ENCODE assay signal across 19 cellular contexts in genomic region chr11:75793966-75794365, GRCh38. TPM values are rescaled to one million over a fixed set of nuclear protein-coding genes. Genes with fewer than 3 reads are reported as not detected.
DNase-seq lines count a peak whose midpoint lies in the region; FAIRE-seq and TF ChIP-seq lines count a peak whose summit lies in the region.
"Had no signal": no experiment of that assay in that cellular context is flagged by ENCODE, and none has a peak within 500 bp of the region (broad histone marks: within the 10 kb centered on the region; RNA-seq: fewer than 3 reads in every experiment).

No MANE protein-coding gene starts in this region.

- peaks cover 24% of the 10 kb centered on the region; the same call in 1 of the 2 replicates for H3F3A ChIP-seq in PC-9 (ENCODE audit: insufficient read depth, low read depth)

- no peaks in the 10 kb centered on the region for H3K79me2 ChIP-seq in PC-9 (ENCODE audit: low read depth)

- TF ChIP-seq CTCF in bronchial epithelial cell (IDR thresholded peaks at IDR 0.05; ENCODE audit: insufficient read depth, low read length, severe bottlenecking) (no peak), PC-9 (conservative IDR thresholded peaks at IDR 0.05) (no peak)

- H4K20me1 ChIP-seq in PC-9 (ENCODE audit: insufficient read depth), result no peaks in the 10 kb centered on the region

- intact Hi-C loops in posterior vena cava (cut with DNase I), result loop anchor here in 1 of 2 donors (5.0 to 10.0 kb wide), 2 partner anchors 531 to 1312 kb away; no protein-coding TSS in a partner anchor
- intact Hi-C loops in PC-9 (cut with micrococcal nuclease; ENCODE audit: unreplicated experiment), result no loop called here

- CTCF ChIA-PET in PC-9 (lab: Charles Lee), result no interaction called here

- H3K4me1 ChIP-seq in PC-9 (replicated peaks; ENCODE audit: insufficient read depth), result peaks cover 60% of the 10 kb centered on the region

- no peaks in the 10 kb centered on the region for H3K9me2 ChIP-seq in PC-9 (ENCODE audit: insufficient read depth)
- H3K9me2 ChIP-seq: SK-N-SH had no signal

- H3K9me3 ChIP-seq in PC-9 (ENCODE audit: insufficient read depth, low read depth), result no peaks in the 10 kb centered on the region
- H3K9me3 ChIP-seq: SK-N-SH had no signal

- POLR2A ChIA-PET in PC-9 (lab: Charles Lee; ENCODE audit: unreplicated experiment), result interaction anchor here (0.8 kb wide), 1 partner anchor 209 kb away, joined by 50 read pairs; no protein-coding TSS in a partner anchor

- H3K36me3 ChIP-seq in bronchial epithelial cell (ENCODE audit: control insufficient read depth, insufficient read depth, low read length), result peaks cover 2% of the 10 kb centered on the region
- H3K36me3 ChIP-seq in PC-9 (ENCODE audit: low read depth), result no peaks in the 10 kb centered on the region

- peak; percentile 7 for FAIRE-seq in bronchial epithelial cell (lab: Jason Lieb, UNC)
- FAIRE-seq: G401.6, GM12891, GM19239 had no signal

- H3K27ac ChIP-seq in PC-9, result no peak overlapping the region

- H3K4me3 ChIP-seq in bronchial epithelial cell (ENCODE audit: low read depth, low read length), result no peak overlapping the region
- H3K4me3 ChIP-seq in PC-9, result no peak overlapping the region

- H3K27me3 ChIP-seq in bronchial epithelial cell (ENCODE audit: control insufficient read depth, insufficient read depth, low read length) (no peaks in the 10 kb centered on the region), PC-9 (ENCODE audit: insufficient read depth, low read depth) (no peaks in the 10 kb centered on the region)

- H3K4me2 ChIP-seq in PC-9, result no peak overlapping the region
- H3K4me2 ChIP-seq: SK-N-SH had no signal

- DNase-seq in NCI-H345 (lab: John Stamatoyannopoulos, UW) (peak; percentile 8), NCI-H345 treated with DMSO at 0.1 percent for 48 hours (lab: John Stamatoyannopoulos, UW; ENCODE audit: unreplicated experiment) (no peak), NCI-H1105 treated with DMSO at 0.1 percent for 48 hours (lab: John Stamatoyannopoulos, UW) (peak; percentile 38), bronchial epithelial cell (ENCODE audit: low read depth) (no peak), posterior vena cava (ENCODE audit: low spot score) (peak; percentile 50), PC-9 (no peak), kidney glomerular epithelial cell (lab: John Stamatoyannopoulos, UW) (no peak), NOMO-1 treated with DMSO at 0.1 percent for 48 hours (lab: John Stamatoyannopoulos, UW; ENCODE audit: unreplicated experiment) (no peak)
- DNase-seq: AML-193; CD4-positive, CD25-positive, alpha-beta regulatory T cell; DMS79 treated with DMSO at 0.1 percent for 48 hours; HCEC 1CT; Karpas-422; NCI-H1436 treated with DMSO at 0.1 percent for 48 hours; NCI-H510A treated with DMSO at 0.1 percent for 48 hours; SK-N-SH had no signal

- BruUV-seq in PC-9 (replicated peaks; lab: Mats Ljungman, UMichigan), result no TSS peak

- H2AFZ ChIP-seq in PC-9, result no peak overlapping the region

RNA-seq across cellular contexts. Expression of gene UVRAG, which starts 21.0 kb away (rescaled TPM):
- 11.1 and 11.6 TPM in 2 replicates for total RNA-seq in bronchial epithelial cell
- 10 to 100 TPM; 27.0 to 27.8 TPM for total RNA-seq in posterior vena cava
- 18.6 and 20.4 TPM in 2 replicates for total RNA-seq in PC-9 (2021)

RNA-seq across cellular contexts. Expression of gene DGAT2, which starts 25.4 kb away (rescaled TPM):
- total RNA-seq in bronchial epithelial cell (2.6 and 23.2 TPM in 2 replicates), posterior vena cava (1 to 10 TPM; 2.1 to 3.4 TPM), PC-9 (2021) (6.5 and 7.1 TPM in 2 replicates)

Comparison
In these comparisons a context has a peak if more than half of its experiments do, and no peak if none do; other contexts are left out.
1. DNase-seq: peak in NCI-H345 (single experiment), NCI-H1105 treated with DMSO at 0.1 percent for 48 hours (single experiment) and posterior vena cava (single experiment); none in NCI-H345 treated with DMSO at 0.1 percent for 48 hours (single experiment), bronchial epithelial cell (single experiment), PC-9 (0 of 2), kidney glomerular epithelial cell (single experiment) and NOMO-1 treated with DMSO at 0.1 percent for 48 hours (single experiment).